ENCODE assay signal across 8 cellular contexts in genomic region chr14:68951051-68951797, GRCh38. TPM values are rescaled to one million over a fixed set of nuclear protein-coding genes. Genes with fewer than 3 reads are reported as not detected.
DNase-seq lines count a peak whose midpoint lies in the region; ATAC-seq and TF ChIP-seq lines count a peak whose summit lies in the region.

No MANE protein-coding gene starts in this region.

- H3K9me3 ChIP-seq in aorta (ENCODE audit: control insufficient read depth, low read length) = no peaks in the 10 kb centered on the region

- H3K27ac ChIP-seq in brain microvascular endothelial cell = peak overlapping the region; percentile 93
- peak overlapping the region; percentile 37 to 98 for H3K27ac ChIP-seq in aorta (ENCODE audit: low read depth in 1 of 2, low read length in 2 of 2)

- no peaks in the 10 kb centered on the region for H3K27me3 Mint-ChIP-seq in activated naive CD4-positive, alpha-beta T cell treated with anti-CD3 and anti-CD28 coated beads, Interleukin-2, amount 50 U/mL, for 24 hours

- DNase-seq in activated naive CD4-positive, alpha-beta T cell treated with anti-CD3 and anti-CD28 coated beads, Interleukin-2, amount 50 U/mL, for 16 hours = no peak
- peak; percentile 95 for DNase-seq in brain microvascular endothelial cell
- peak; percentile 95 to 98 for DNase-seq in lower leg skin (ENCODE audit: low spot score in 2 of 2)
- DNase-seq in aorta = peak; percentile 95

- H3K27ac Mint-ChIP-seq in activated naive CD4-positive, alpha-beta T cell treated with anti-CD3 and anti-CD28 coated beads, Interleukin-2, amount 50 U/mL, for 24 hours = peak overlapping the region; percentile 84

- peaks cover 22% of the 10 kb centered on the region for H3K36me3 ChIP-seq in brain microvascular endothelial cell (replicated peaks)
- no peaks in the 10 kb centered on the region for H3K36me3 ChIP-seq in aorta (ENCODE audit: control insufficient read depth in 1 of 2, insufficient read depth in 2 of 2, low read length in 1 of 2)

- in situ Hi-C loops in brain microvascular endothelial cell (cut with HindIII; ENCODE audit: low pct_ligation_motif_present, low sequenced_read_pairs) = no loop called here

- H3K36me3 Mint-ChIP-seq in activated naive CD4-positive, alpha-beta T cell treated with anti-CD3 and anti-CD28 coated beads, Interleukin-2, amount 50 U/mL, for 24 hours = peaks cover 2% of the 10 kb centered on the region

- H3K4me1 ChIP-seq in aorta (ENCODE audit: control insufficient read depth in 1 of 2, insufficient read depth in 2 of 2, low read length in 2 of 2) = peaks cover 4 to 8% of the 10 kb centered on the region in 2 donors

- WGBS in lower leg skin, 2 donors = 25 to 33% methylated on average over 15 to 17 of the region's 19 CpGs
- 13 to 14% methylated on average over 19 of the region's 19 CpGs for WGBS in aorta, 2 donors

- H3K9me3 Mint-ChIP-seq in activated naive CD4-positive, alpha-beta T cell treated with anti-CD3 and anti-CD28 coated beads, Interleukin-2, amount 50 U/mL, for 24 hours = no peaks in the 10 kb centered on the region

- no peak overlapping the region for H3K4me3 Mint-ChIP-seq in activated naive CD4-positive, alpha-beta T cell treated with anti-CD3 and anti-CD28 coated beads, Interleukin-2, amount 50 U/mL, for 24 hours

- intact Hi-C loops in lower leg skin (cut with DNase I; ENCODE audit: low total_unique reads) (no loop called here), aorta (cut with DNase I) (no loop called here)

- ATAC-seq in aorta (ENCODE audit: low FRiP score) (peak; percentile 54), GM21390 (IDR thresholded peaks at IDR 0.05; ENCODE audit: unreplicated experiment) (no peak), HG03095 (IDR thresholded peaks at IDR 0.05; ENCODE audit: unreplicated experiment) (no peak), GM18517 (IDR thresholded peaks at IDR 0.05; ENCODE audit: unreplicated experiment) (no peak)

- H3K4me1 Mint-ChIP-seq in activated naive CD4-positive, alpha-beta T cell treated with anti-CD3 and anti-CD28 coated beads, Interleukin-2, amount 50 U/mL, for 24 hours = peaks cover 91% of the 10 kb centered on the region

- peak; percentile 4 for TF ChIP-seq CTCF in brain microvascular endothelial cell (IDR thresholded peaks at IDR 0.05; ENCODE audit: low read depth, low read length, missing control alignments)
- no peak for TF ChIP-seq CTCF in lower leg skin (IDR thresholded peaks at IDR 0.05)

- no peak overlapping the region for H3K4me3 ChIP-seq in brain microvascular endothelial cell (ENCODE audit: low read depth, low read length)
- H3K4me3 ChIP-seq in lower leg skin (ENCODE audit: low read depth, poor library complexity, severe bottlenecking) = no peak overlapping the region
- H3K4me3 ChIP-seq in aorta (ENCODE audit: low read length in 2 of 2) = no peak overlapping the region

- no peak for TF ChIP-seq POLR2A in lower leg skin (IDR thresholded peaks at IDR 0.05)

- H3K27me3 ChIP-seq in brain microvascular endothelial cell (replicated peaks) (no peaks in the 10 kb centered on the region), aorta (ENCODE audit: control insufficient read depth in 1 of 2, insufficient read depth in 2 of 2, low read length in 1 of 2) (no peaks in the 10 kb centered on the region)

RNA-seq across cellular contexts. Expression of gene ACTN1, which starts 27.9 kb away (rescaled TPM):
- 100 to 1,000 TPM in 2 of 4 donors, 10 to 100 TPM in 2; 31.9 to 111 (median 76.1) TPM for total RNA-seq in lower leg skin
- total RNA-seq in aorta = 1,000 to 10,000 TPM in 1 of 2 donors, 100 to 1,000 TPM in 1; 883 to 1,590 TPM
- polyA plus RNA-seq in aorta = 100 to 1,000 TPM in 1 of 2 donors, 10 to 100 TPM in 1; 82.0 to 378 TPM

Comparison
In these comparisons a context has a peak if more than half of its experiments do, and no peak if none do; other contexts are left out.
1. RNA of gene ACTN1, which starts 27.9 kb away (total RNA-seq): 883 to 1,590 TPM in aorta; 31.9 to 111 TPM in lower leg skin; every median in the first group is over 4 times any median in the second.